8 cellular contexts compared by ENCODE assay signal in genomic region chr1:168137515-168137821, GRCh38. TPM values are rescaled to one million over a fixed set of nuclear protein-coding genes. Genes with fewer than 3 reads are reported as not detected.
A peak's percentile ranks its signal among the peaks of the same experiment; 100 is the strongest.
DNase-seq lines count a peak whose midpoint lies in the region; ATAC-seq and TF ChIP-seq lines count a peak whose summit lies in the region.

No MANE protein-coding gene starts in this region.

- H3K9me3 ChIP-seq in HAP-1 (no peaks in the 10 kb centered on the region), hepatocyte (ENCODE audit: low read depth) (no peaks in the 10 kb centered on the region)

- no peaks in the 10 kb centered on the region for H3K9me3 Mint-ChIP-seq in activated T-helper 17 cell treated with anti-CD3 and anti-CD28 coated beads, Interleukin-2, amount 50 U/mL, for 72 hours

- H2AFZ ChIP-seq in hepatocyte: peak overlapping the region; percentile 100

- no peak for TF ChIP-seq CTCF in hepatocyte (IDR thresholded peaks at IDR 0.05; ENCODE audit: poor library complexity)

- H3K27ac ChIP-seq in hepatocyte: peak overlapping the region; percentile 96
- peak overlapping the region in 17 of 21 experiments; percentile 9 to 87 (median 72) for H3K27ac ChIP-seq in skin epidermis

- in situ Hi-C loops in HAP-1 (cut with MboI; ENCODE audit: low sequenced_read_pairs): no loop called here

- DNase-seq in HAP-1 (ENCODE audit: low spot score in 2 of 2) (no peak), hepatocyte (ENCODE audit: low spot score) (no peak), NCI-H1694 treated with DMSO at 0.1 percent for 48 hours (lab: John Stamatoyannopoulos, UW) (no peak), iPS-NIHi7 (ENCODE audit: extremely low spot score) (no peak)

- peaks cover 30% of the 10 kb centered on the region for H3K79me2 ChIP-seq in hepatocyte

- H3K4me1 ChIP-seq in HAP-1: peaks cover 15% of the 10 kb centered on the region
- H3K4me1 ChIP-seq in hepatocyte (ENCODE audit: insufficient read depth): peaks cover 19% of the 10 kb centered on the region

- H3K27me3 ChIP-seq in HAP-1 (ENCODE audit: low read depth) (no peaks in the 10 kb centered on the region), hepatocyte (no peaks in the 10 kb centered on the region)

- H3K4me1 Mint-ChIP-seq in activated T-helper 17 cell treated with anti-CD3 and anti-CD28 coated beads, Interleukin-2, amount 50 U/mL, for 72 hours: peaks cover 11% of the 10 kb centered on the region

- ATAC-seq in activated T-helper 17 cell treated with anti-CD3 and anti-CD28 coated beads, Interleukin-2, amount 50 U/mL, for 72 hours (replicated peaks): no peak
- ATAC-seq in HG03378 (IDR thresholded peaks at IDR 0.05; ENCODE audit: unreplicated experiment) (no peak), HG03521 (IDR thresholded peaks at IDR 0.05; ENCODE audit: unreplicated experiment) (no peak)

- WGBS in hepatocyte (ENCODE audit: low lambda C conversion rate, missing lambda C conversion rate): under 1% methylated on average over 6 of the region's 6 CpGs

- no peaks in the 10 kb centered on the region for H3K36me3 ChIP-seq in HAP-1 (replicated peaks)
- no peaks in the 10 kb centered on the region for H3K36me3 ChIP-seq in hepatocyte (replicated peaks; ENCODE audit: insufficient read depth, low read depth)

- peak overlapping the region; percentile 98 for H3K4me2 ChIP-seq in hepatocyte

- H3K27me3 Mint-ChIP-seq in activated T-helper 17 cell treated with anti-CD3 and anti-CD28 coated beads, Interleukin-2, amount 50 U/mL, for 72 hours: peaks cover 24% of the 10 kb centered on the region

- peak overlapping the region; percentile 96 for H3K27ac Mint-ChIP-seq in activated T-helper 17 cell treated with anti-CD3 and anti-CD28 coated beads, Interleukin-2, amount 50 U/mL, for 72 hours

- H3K4me3 ChIP-seq in HAP-1 (peak overlapping the region; percentile 60), hepatocyte (peak overlapping the region; percentile 95), skin epidermis (peak overlapping the region; percentile 58 to 81 (median 69))

- no peaks in the 10 kb centered on the region for H4K20me1 ChIP-seq in hepatocyte (ENCODE audit: insufficient read depth, poor library complexity, severe bottlenecking)

- peaks cover 6% of the 10 kb centered on the region for H3K36me3 Mint-ChIP-seq in activated T-helper 17 cell treated with anti-CD3 and anti-CD28 coated beads, Interleukin-2, amount 50 U/mL, for 72 hours (ENCODE audit: low read depth)

- H3K9me2 ChIP-seq in hepatocyte (replicated peaks; ENCODE audit: insufficient read depth): no peaks in the 10 kb centered on the region

- peak overlapping the region; percentile 99 for H3K4me3 Mint-ChIP-seq in activated T-helper 17 cell treated with anti-CD3 and anti-CD28 coated beads, Interleukin-2, amount 50 U/mL, for 72 hours

RNA-seq across cellular contexts. Expression of gene GPR161, which starts 0.7 kb away (rescaled TPM):
- 1 to 10 TPM in 1 of 2 donors, under 1 TPM in 1; 0.93 to 1.1 TPM for total RNA-seq in activated T-helper 17 cell treated with anti-CD3 and anti-CD28 coated beads, Interleukin-2, amount 50 U/mL, for 72 hours
- total RNA-seq in hepatocyte: 13.6 and 15.9 TPM in 2 replicates
- polyA plus RNA-seq in hepatocyte: 19.3 and 22.4 TPM in 2 replicates

RNA-seq across cellular contexts. Expression of gene TIPRL, which starts 41.3 kb away (rescaled TPM):
- total RNA-seq in activated T-helper 17 cell treated with anti-CD3 and anti-CD28 coated beads, Interleukin-2, amount 50 U/mL, for 72 hours: 10 to 100 TPM; 38.0 to 43.0 TPM
- total RNA-seq in hepatocyte: 42.6 and 47.6 TPM in 2 replicates
- polyA plus RNA-seq in hepatocyte: 38.1 and 44.2 TPM in 2 replicates
